ENCODE assay signal across 16 cellular contexts in genomic region chr12:75951399-75952228, GRCh38.
A peak's percentile ranks its signal among the peaks of the same experiment; 100 is the strongest.
DNase-seq lines count a peak whose midpoint lies in the region; ATAC-seq, FAIRE-seq and TF ChIP-seq lines count a peak whose summit lies in the region.
"Had no signal": no experiment of that assay in that cellular context is flagged by ENCODE, and none has a peak within 500 bp of the region (broad histone marks: within the 10 kb centered on the region; RNA-seq: fewer than 3 reads in every experiment).

No MANE protein-coding gene starts in this region.

- H3K4me1 Mint-ChIP-seq in activated naive CD8-positive, alpha-beta T cell treated with anti-CD3 and anti-CD28 coated beads, Interleukin-2, amount 50 U/mL, for 24 hours = peaks cover 45% of the 10 kb centered on the region
- H3K4me1 Mint-ChIP-seq: CD14-positive monocyte had no signal

- TF ChIP-seq POLR2A in GM12892 (IDR thresholded peaks at IDR 0.05; ENCODE audit: low read depth, low read length) = no peak

- POLR2A ChIA-PET in RWPE1 (lab: Yijun Ruan, JAX; ENCODE audit: low non-redundant PET) = no interaction called here

- DNase-seq in COLO829 (ENCODE audit: low spot score) = peak; percentile 25
- peak; percentile 67 for DNase-seq in HT-29 (ENCODE audit: low spot score)
- no peak for DNase-seq in activated naive CD8-positive, alpha-beta T cell treated with anti-CD3 and anti-CD28 coated beads, Interleukin-2, amount 50 U/mL, for 24 hours
- DNase-seq in kidney = no peak
- DNase-seq in RWPE1 (ENCODE audit: low spot score) = no peak
- no peak for DNase-seq in GM12892 (ENCODE audit: insufficient read length)
- no peak for DNase-seq in NCI-H446 (lab: John Stamatoyannopoulos, UW)
- DNase-seq: activated gamma-delta T cell treated with Interleukin-2 at 50 U/mL for 16 hours; effector memory CD8-positive, alpha-beta T cell; H7; NCI-H1417 treated with DMSO at 0.1 percent for 48 hours; NCI-H510A had no signal

- intact Hi-C loops in kidney (cut with DNase I) = no loop called here

- H3K27ac ChIP-seq in kidney (ENCODE audit: low read depth in 2 of 2, low read length in 2 of 2) = peak overlapping the region in 1 of 2 donors; percentile 37
- H3K27ac ChIP-seq in RWPE1 = no peak overlapping the region; the same call in 1 of the 2 replicates

- H3K9me3 ChIP-seq in kidney (ENCODE audit: control insufficient read depth in 1 of 2, low read length in 2 of 2) = no peaks in the 10 kb centered on the region

- H3K9ac ChIP-seq in kidney (ENCODE audit: low read length in 2 of 2) = no peak overlapping the region

- no peaks in the 10 kb centered on the region for H3K27me3 Mint-ChIP-seq in activated naive CD8-positive, alpha-beta T cell treated with anti-CD3 and anti-CD28 coated beads, Interleukin-2, amount 50 U/mL, for 24 hours
- H3K27me3 Mint-ChIP-seq: effector memory CD8-positive, alpha-beta T cell had no signal

- TF ChIP-seq CTCF in kidney (IDR thresholded peaks at IDR 0.05; ENCODE audit: borderline replicate concordance, extremely low read depth, insufficient read depth) = no peak
- TF ChIP-seq CTCF in RWPE1 (conservative IDR thresholded peaks at IDR 0.05; ENCODE audit: low read depth) = no peak

- H3K4me3 Mint-ChIP-seq in activated naive CD8-positive, alpha-beta T cell treated with anti-CD3 and anti-CD28 coated beads, Interleukin-2, amount 50 U/mL, for 24 hours = no peak overlapping the region
- H3K4me3 Mint-ChIP-seq: CD14-positive monocyte; effector memory CD8-positive, alpha-beta T cell; T-helper 2 cell treated with Interferon-gamma antibody and Interleukin-4, amounts not matched to agents 5 μg/mL and 100 μg/mL, for 36 hours had no signal

- peak; percentile 67 for ATAC-seq in activated naive CD8-positive, alpha-beta T cell treated with anti-CD3 and anti-CD28 coated beads, Interleukin-2, amount 50 U/mL, for 24 hours
- ATAC-seq in HG03025 (IDR thresholded peaks at IDR 0.05; ENCODE audit: low FRiP score, unreplicated experiment) = no peak
- ATAC-seq: effector memory CD8-positive, alpha-beta T cell had no signal

- FAIRE-seq in kidney (lab: Jason Lieb, UNC) (peak; percentile 62), GM12892 (lab: Jason Lieb, UNC) (no peak)
- FAIRE-seq: bronchial epithelial cell had no signal

- peaks cover 0 to 2% of the 10 kb centered on the region in 2 donors for H3K4me1 ChIP-seq in kidney (ENCODE audit: control insufficient read depth in 1 of 2, insufficient read depth in 1 of 2, low read depth in 1 of 2, low read length in 2 of 2)

- no peaks in the 10 kb centered on the region for H3K36me3 Mint-ChIP-seq in activated naive CD8-positive, alpha-beta T cell treated with anti-CD3 and anti-CD28 coated beads, Interleukin-2, amount 50 U/mL, for 24 hours (ENCODE audit: low read depth)
- H3K36me3 Mint-ChIP-seq: CD14-positive monocyte had no signal

- no peaks in the 10 kb centered on the region for H3K36me3 ChIP-seq in kidney (ENCODE audit: control insufficient read depth in 1 of 2, insufficient read depth in 2 of 2, low read length in 2 of 2)

- no peaks in the 10 kb centered on the region for H3K9me3 Mint-ChIP-seq in activated naive CD8-positive, alpha-beta T cell treated with anti-CD3 and anti-CD28 coated beads, Interleukin-2, amount 50 U/mL, for 24 hours
- H3K9me3 Mint-ChIP-seq: CD14-positive monocyte; effector memory CD8-positive, alpha-beta T cell; T-helper 2 cell treated with Interferon-gamma antibody and Interleukin-4, amounts not matched to agents 5 μg/mL and 100 μg/mL, for 36 hours had no signal

- H3K4me3 ChIP-seq in kidney (ENCODE audit: low read length in 2 of 2) = no peak overlapping the region

- no peak overlapping the region for H3K27ac Mint-ChIP-seq in activated naive CD8-positive, alpha-beta T cell treated with anti-CD3 and anti-CD28 coated beads, Interleukin-2, amount 50 U/mL, for 24 hours
- H3K27ac Mint-ChIP-seq: CD14-positive monocyte; effector memory CD8-positive, alpha-beta T cell; T-helper 2 cell treated with Interferon-gamma antibody and Interleukin-4, amounts not matched to agents 5 μg/mL and 100 μg/mL, for 36 hours had no signal

- CTCF ChIA-PET in RWPE1 (lab: Yijun Ruan, JAX) = interaction anchor here (0.5 to 0.7 kb wide), 2 partner anchors 10 to 445 kb away, joined by 3 to 5 read pairs; no protein-coding TSS in a partner anchor

Comparison
In these comparisons a context has a peak if more than half of its experiments do, and no peak if none do; other contexts are left out.
1. DNase-seq: peak in COLO829 (single experiment) and HT-29 (single experiment); none in activated naive CD8-positive, alpha-beta T cell treated with anti-CD3 and anti-CD28 coated beads, Interleukin-2, amount 50 U/mL, for 24 hours (single experiment), kidney (single experiment), RWPE1 (single experiment), GM12892 (single experiment) and NCI-H446 (0 of 2).